In genomic region chr17:82386881-82387498, GRCh38 we compare ENCODE assay signal across 23 cellular contexts. TPM values are rescaled to one million over a fixed set of nuclear protein-coding genes. Genes with fewer than 3 reads are reported as not detected.
"Had no signal": no experiment of that assay in that cellular context is flagged by ENCODE, and none has a peak within 500 bp of the region (broad histone marks: within the 10 kb centered on the region; RNA-seq: fewer than 3 reads in every experiment).

No MANE protein-coding gene starts in this region.

- H3K4me2 ChIP-seq: neural progenitor cell had no signal

- H3K9ac ChIP-seq: neural progenitor cell had no signal

- H3K4me3 ChIP-seq: lower lobe of right lung, neural progenitor cell, thyroid gland, upper lobe of right lung had no signal

- H3K36me3 ChIP-seq: neural progenitor cell had no signal

- ATAC-seq: effector memory CD8-positive, alpha-beta T cell; esophagus mucosa; lower lobe of right lung; upper lobe of right lung; WTC11 had no signal

- H3K27ac ChIP-seq: lower lobe of right lung, neural progenitor cell, thyroid gland, upper lobe of right lung had no signal

- H2AFZ ChIP-seq: neural progenitor cell had no signal

- H3K27me3 ChIP-seq: neural progenitor cell, thyroid gland had no signal

- DNase-seq: activated naive CD4-positive, alpha-beta T cell treated with Interleukin-2 at 50 U/mL for 16 hours; activated naive CD8-positive, alpha-beta T cell treated with anti-CD3 and anti-CD28 coated beads for 36 hours; activated T-cell treated with anti-CD3 and anti-CD28 coated beads, Interleukin-2, amount 50 U/mL, for 24 hours; effector memory CD8-positive, alpha-beta T cell; foreskin melanocyte; hippocampal formation; lower lobe of right lung; naive thymus-derived CD4-positive, alpha-beta T cell; stimulated activated CD4-positive, alpha-beta T cell treated with anti-CD3 and anti-CD28 coated beads, Interleukin-4, amount 100 ng/mL, for 24 hours; stimulated activated naive CD4-positive, alpha-beta T cell treated with Interleukin-2 at 50 U/mL for 16 hours; substantia nigra; T-helper 9 cell; thyroid gland; upper lobe of right lung had no signal

- H3K9me3 ChIP-seq: lower lobe of right lung, thyroid gland, upper lobe of right lung had no signal

- FAIRE-seq: astrocyte, colon, endothelial cell of umbilical vein had no signal

RNA-seq across cellular contexts. Expression of gene UTS2R, which starts 15.4 kb away (rescaled TPM):
- total RNA-seq: activated naive CD8-positive, alpha-beta T cell treated with anti-CD3 and anti-CD28 coated beads for 36 hours; astrocyte; dermis microvascular lymphatic vessel endothelial cell; endothelial cell of umbilical vein; esophagus mucosa; lower lobe of right lung; naive thymus-derived CD4-positive, alpha-beta T cell; osteoblast; posterior vena cava; upper lobe of right lung had no signal
- polyA plus RNA-seq: endothelial cell of umbilical vein; naive thymus-derived CD4-positive, alpha-beta T cell had no signal

RNA-seq across cellular contexts. Expression of gene TEX19, which starts 27.9 kb away (rescaled TPM):
- total RNA-seq: astrocyte; dermis microvascular lymphatic vessel endothelial cell; endothelial cell of umbilical vein; esophagus mucosa; lower lobe of right lung; naive thymus-derived CD4-positive, alpha-beta T cell; posterior vena cava; upper lobe of right lung had no signal
- polyA plus RNA-seq: naive thymus-derived CD4-positive, alpha-beta T cell had no signal
